In genomic region chr15:80950291-80951078, GRCh38 we compare ENCODE assay signal across 14 cellular contexts. TPM values are rescaled to one million over a fixed set of nuclear protein-coding genes. Genes with fewer than 3 reads are reported as not detected.
DNase-seq lines count a peak whose midpoint lies in the region; ATAC-seq and TF ChIP-seq lines count a peak whose summit lies in the region.
"Had no signal": no experiment of that assay in that cellular context is flagged by ENCODE, and none has a peak within 500 bp of the region (broad histone marks: within the 10 kb centered on the region; RNA-seq: fewer than 3 reads in every experiment).

No MANE protein-coding gene starts in this region.

- H3K79me2 ChIP-seq in DND-41 (ENCODE audit: insufficient read depth, low read length) (no peaks in the 10 kb centered on the region), neural progenitor cell (ENCODE audit: low read depth) (no peaks in the 10 kb centered on the region)

- CTCF ChIA-PET in activated CD8-positive, alpha-beta memory T cell treated with anti-CD3 and anti-CD28 coated beads, Interleukin-2, amount 10 ng/mL, durations not matched to agents 7 days and 5 days (lab: Charles Lee): interaction anchor here (1.0 kb wide), 1 partner anchor 315 kb away, joined by 3 read pairs; no protein-coding TSS in a partner anchor

- peaks cover 2% of the 10 kb centered on the region for H3K4me1 Mint-ChIP-seq in activated CD8-positive, alpha-beta memory T cell treated with anti-CD3 and anti-CD28 coated beads, Interleukin-2, amount 10 ng/mL, durations not matched to agents 7 days and 5 days
- H3K4me1 Mint-ChIP-seq in neural progenitor cell: peaks cover 22% of the 10 kb centered on the region

- H3K4me1 ChIP-seq in DND-41 (ENCODE audit: insufficient read depth, low read length): no peaks in the 10 kb centered on the region; the same call in 1 of the 2 replicates
- peaks cover 8% of the 10 kb centered on the region for H3K4me1 ChIP-seq in neural progenitor cell

- no peak overlapping the region for H3K27ac Mint-ChIP-seq in activated CD8-positive, alpha-beta memory T cell treated with anti-CD3 and anti-CD28 coated beads, Interleukin-2, amount 10 ng/mL, durations not matched to agents 7 days and 5 days
- no peak overlapping the region for H3K27ac Mint-ChIP-seq in neural progenitor cell
- H3K27ac Mint-ChIP-seq: IgD-negative memory B cell had no signal

- no peak overlapping the region for H2AFZ ChIP-seq in DND-41 (ENCODE audit: low read depth, low read length)
- no peak overlapping the region for H2AFZ ChIP-seq in neural progenitor cell (replicated peaks)

- H3K27ac ChIP-seq in DND-41 (ENCODE audit: low read length) (no peak overlapping the region), coronary artery (no peak overlapping the region), neural progenitor cell (no peak overlapping the region)
- H3K27ac ChIP-seq: 22Rv1; BLaER1 treated with 17β-estradiol and CSF1 and Interleukin-3, amounts not matched to agents 10 nM and 100 nM had no signal

- H3F3A ChIP-seq in neural progenitor cell (ENCODE audit: low read depth): no peaks in the 10 kb centered on the region

- H3K27me3 ChIP-seq in DND-41 (ENCODE audit: insufficient read depth, low read length, poor library complexity): no peaks in the 10 kb centered on the region
- H3K27me3 ChIP-seq in neural progenitor cell: no peaks in the 10 kb centered on the region
- H3K27me3 ChIP-seq: BLaER1 treated with 17β-estradiol and CSF1 and Interleukin-3, amounts not matched to agents 10 nM and 100 nM had no signal

- H3K27me3 Mint-ChIP-seq in activated CD8-positive, alpha-beta memory T cell treated with anti-CD3 and anti-CD28 coated beads, Interleukin-2, amount 10 ng/mL, durations not matched to agents 7 days and 5 days: no peaks in the 10 kb centered on the region
- peaks cover 2% of the 10 kb centered on the region for H3K27me3 Mint-ChIP-seq in neural progenitor cell (ENCODE audit: insufficient read depth, low read depth)
- H3K27me3 Mint-ChIP-seq: CD4-positive, CD25-positive, alpha-beta regulatory T cell; IgD-negative memory B cell had no signal

- peaks cover 21% of the 10 kb centered on the region for H3K36me3 Mint-ChIP-seq in activated CD8-positive, alpha-beta memory T cell treated with anti-CD3 and anti-CD28 coated beads, Interleukin-2, amount 10 ng/mL, durations not matched to agents 7 days and 5 days
- peaks cover 20% of the 10 kb centered on the region for H3K36me3 Mint-ChIP-seq in neural progenitor cell

- H4K20me1 ChIP-seq in DND-41 (ENCODE audit: insufficient read depth, low read length) (no peaks in the 10 kb centered on the region), neural progenitor cell (ENCODE audit: low read depth) (peaks cover 5% of the 10 kb centered on the region)

- H3K4me2 ChIP-seq in DND-41 (ENCODE audit: insufficient read depth, low read length) (no peak overlapping the region), neural progenitor cell (no peak overlapping the region)

- no peak for TF ChIP-seq CTCF in DND-41 (IDR thresholded peaks at IDR 0.05; ENCODE audit: borderline replicate concordance, extremely low read depth, low read length, poor library complexity, severe bottlenecking)
- TF ChIP-seq CTCF in coronary artery (IDR thresholded peaks at IDR 0.05): no peak
- no peak for TF ChIP-seq CTCF in neural progenitor cell (IDR thresholded peaks at IDR 0.05)

- intact Hi-C loops in posterior vena cava (cut with DNase I): loop anchor here in 1 of 2 donors (10.0 kb wide), 1 partner anchor 376 kb away; no protein-coding TSS in a partner anchor

- no peak overlapping the region for H3K4me3 ChIP-seq in DND-41 (ENCODE audit: low read depth in 1 of 2, low read length in 2 of 2)
- H3K4me3 ChIP-seq in coronary artery: no peak overlapping the region
- H3K4me3 ChIP-seq in neural progenitor cell: no peak overlapping the region
- H3K4me3 ChIP-seq: BLaER1 treated with 17β-estradiol and CSF1 and Interleukin-3, amounts not matched to agents 10 nM and 100 nM had no signal

- H3K9me3 Mint-ChIP-seq in activated CD8-positive, alpha-beta memory T cell treated with anti-CD3 and anti-CD28 coated beads, Interleukin-2, amount 10 ng/mL, durations not matched to agents 7 days and 5 days (ENCODE audit: low read depth): no peaks in the 10 kb centered on the region
- no peaks in the 10 kb centered on the region for H3K9me3 Mint-ChIP-seq in neural progenitor cell
- H3K9me3 Mint-ChIP-seq: CD4-positive, CD25-positive, alpha-beta regulatory T cell; IgD-negative memory B cell had no signal

- DNase-seq in activated CD8-positive, alpha-beta memory T cell treated with anti-CD3 and anti-CD28 coated beads for 24 hours: peak; percentile 30
- DNase-seq in activated CD8-positive, alpha-beta memory T cell treated with anti-CD3 and anti-CD28 coated beads, Interleukin-2, amount 10 ng/mL, durations not matched to agents 7 days and 5 days: no peak
- DNase-seq in DND-41: no peak
- peak; percentile 49 for DNase-seq in coronary artery (ENCODE audit: low spot score)
- peak; percentile 35 for DNase-seq in posterior vena cava (ENCODE audit: low spot score)
- DNase-seq in cerebellar nuclear complex (lab: John Stamatoyannopoulos, UW): no peak
- no peak for DNase-seq in neural progenitor cell (ENCODE audit: low spot score)
- DNase-seq: AML-193; CD4-positive, CD25-positive, alpha-beta regulatory T cell; DMS53 had no signal

- ATAC-seq in activated CD8-positive, alpha-beta memory T cell treated with anti-CD3 and anti-CD28 coated beads, Interleukin-2, amount 10 ng/mL, durations not matched to agents 7 days and 5 days: no peak
- ATAC-seq in DND-41 (ENCODE audit: insufficient read depth, low read depth) (peak; percentile 31; the same call in 1 of the 3 replicates), GM21390 (IDR thresholded peaks at IDR 0.05; ENCODE audit: unreplicated experiment) (no peak)

- peaks cover 34% of the 10 kb centered on the region for H3K36me3 ChIP-seq in DND-41 (ENCODE audit: insufficient read depth, low read length)
- no peaks in the 10 kb centered on the region for H3K36me3 ChIP-seq in neural progenitor cell

- H3K9me3 ChIP-seq in DND-41 (ENCODE audit: insufficient read depth, low read length, severe bottlenecking): no peaks in the 10 kb centered on the region
- H3K9me3 ChIP-seq in neural progenitor cell (ENCODE audit: low read depth): no peaks in the 10 kb centered on the region
- H3K9me3 ChIP-seq: BLaER1 treated with 17β-estradiol and CSF1 and Interleukin-3, amounts not matched to agents 10 nM and 100 nM had no signal

- H3K9ac ChIP-seq in DND-41 (ENCODE audit: low read depth, low read length): no peak overlapping the region
- H3K9ac ChIP-seq in neural progenitor cell: no peak overlapping the region
- H3K9ac ChIP-seq: BLaER1 treated with 17β-estradiol and CSF1 and Interleukin-3, amounts not matched to agents 10 nM and 100 nM had no signal

- no peak overlapping the region for H3K4me3 Mint-ChIP-seq in activated CD8-positive, alpha-beta memory T cell treated with anti-CD3 and anti-CD28 coated beads, Interleukin-2, amount 10 ng/mL, durations not matched to agents 7 days and 5 days
- H3K4me3 Mint-ChIP-seq in neural progenitor cell: no peak overlapping the region
- H3K4me3 Mint-ChIP-seq: CD4-positive, CD25-positive, alpha-beta regulatory T cell; IgD-negative memory B cell had no signal

RNA-seq across cellular contexts. Expression of gene MESD, which starts 39.1 kb away (rescaled TPM):
- total RNA-seq in activated CD8-positive, alpha-beta memory T cell treated with anti-CD3 and anti-CD28 coated beads, Interleukin-2, amount 10 ng/mL, durations not matched to agents 7 days and 5 days: 10 to 100 TPM; 27.6 to 27.8 TPM
- total RNA-seq in posterior vena cava: 10 to 100 TPM; 21.0 to 24.1 TPM
- total RNA-seq in neural progenitor cell (ENCODE audit: low replicate concordance): 24.1 and 31.5 TPM in 2 replicates

RNA-seq across cellular contexts. Expression of gene TLNRD1, which starts 50.2 kb away (rescaled TPM):
- total RNA-seq in activated CD8-positive, alpha-beta memory T cell treated with anti-CD3 and anti-CD28 coated beads, Interleukin-2, amount 10 ng/mL, durations not matched to agents 7 days and 5 days: 10 to 100 TPM; 31.2 to 32.3 TPM
- total RNA-seq in posterior vena cava (10 to 100 TPM; 17.6 to 24.2 TPM), neural progenitor cell (ENCODE audit: low replicate concordance) (7.3 and 27.3 TPM in 2 replicates)

Comparison
In these comparisons a context has a peak if more than half of its experiments do, and no peak if none do; other contexts are left out.
1. DNase-seq: peak in activated CD8-positive, alpha-beta memory T cell treated with anti-CD3 and anti-CD28 coated beads for 24 hours (single experiment), coronary artery (single experiment) and posterior vena cava (single experiment); none in activated CD8-positive, alpha-beta memory T cell treated with anti-CD3 and anti-CD28 coated beads, Interleukin-2, amount 10 ng/mL, durations not matched to agents 7 days and 5 days (single experiment), DND-41 (single experiment), cerebellar nuclear complex (0 of 2) and neural progenitor cell (single experiment).